Comparison of ENCODE assay signal across 30 cellular contexts in genomic region chr1:115447672-115448071, GRCh38.
"Had no signal": no experiment of that assay in that cellular context is flagged by ENCODE, and none has a peak within 500 bp of the region (broad histone marks: within the 10 kb centered on the region; RNA-seq: fewer than 3 reads in every experiment).

No MANE protein-coding gene starts in this region.

- ATAC-seq: activated CD4-positive, CD25-positive, alpha-beta regulatory T cell treated with anti-CD3 and anti-CD28 coated beads, Interleukin-2, amount 50 U/mL, for 24 hours; activated CD8-positive, alpha-beta memory T cell treated with anti-CD3 and anti-CD28 coated beads, Interleukin-2, amount 10 ng/mL, durations not matched to agents 7 days and 5 days; activated CD8-positive, alpha-beta T cell treated with anti-CD3 and anti-CD28 coated beads, Interleukin-2, amount 10 ng/mL, durations not matched to agents 7 days and 5 days; activated naive CD4-positive, alpha-beta T cell treated with anti-CD3 and anti-CD28 coated beads, Interleukin-2, amount 50 U/mL, for 72 hours; esophagus mucosa; heart left ventricle; T-helper 17 cell had no signal

- H3K27me3 ChIP-seq: ascending aorta, breast epithelium, cardiac muscle cell, colonic mucosa, dorsolateral prefrontal cortex, heart left ventricle had no signal

- DNase-seq: activated B cell treated with CpG ODN at 0.5 μM for 24 hours; activated CD4-positive, alpha-beta memory T cell treated with anti-CD3 and anti-CD28 coated beads for 36 hours; activated CD4-positive, alpha-beta T cell treated with anti-CD3 and anti-CD28 coated beads, Interleukin-2, amount 10 ng/mL, durations not matched to agents 24 days and 14 days; activated CD8-positive, alpha-beta memory T cell treated with anti-CD3 and anti-CD28 coated beads, Interleukin-2, amount 10 ng/mL, durations not matched to agents 7 days and 5 days; activated CD8-positive, alpha-beta memory T cell treated with anti-CD3 and anti-CD28 coated beads, Interleukin-2, amount 50 U/mL, for 4 hours; activated CD8-positive, alpha-beta T cell treated with anti-CD3 and anti-CD28 coated beads, Interleukin-2, amount 10 ng/mL, durations not matched to agents 7 days and 5 days; activated gamma-delta T cell; activated naive CD4-positive, alpha-beta T cell; activated naive CD4-positive, alpha-beta T cell treated with anti-CD3 and anti-CD28 coated beads, Interleukin-2, amount 10 ng/mL, durations not matched to agents 7 days and 5 days; activated naive CD8-positive, alpha-beta T cell treated with anti-CD3 and anti-CD28 coated beads, Interleukin-2, amount 10 ng/mL, durations not matched to agents 7 days and 5 days; activated T-cell treated with anti-CD3 and anti-CD28 coated beads, Interleukin-2, amount 50 U/mL, for 1 hour; activated T-cell treated with anti-CD3 and anti-CD28 coated beads, Interleukin-2, amount 50 U/mL, for 48 hours; central memory CD4-positive, alpha-beta T cell; cerebellar nuclear complex; colonic mucosa; dorsolateral prefrontal cortex; effector memory CD4-positive, alpha-beta T cell; foreskin fibroblast; glutamatergic neuron; heart left ventricle; T-helper 1 cell; T-helper 17 cell; T1000; WERI-Rb-1 had no signal

- H3K4me3 ChIP-seq: ascending aorta, breast epithelium, cardiac muscle cell, colonic mucosa, dorsolateral prefrontal cortex, heart left ventricle had no signal

- H3K36me3 ChIP-seq: ascending aorta, breast epithelium, cardiac muscle cell, colonic mucosa, heart left ventricle, WERI-Rb-1 had no signal

- H3K9me3 ChIP-seq: ascending aorta, breast epithelium, colonic mucosa had no signal

- H3K4me1 ChIP-seq: ascending aorta, breast epithelium, colonic mucosa had no signal

- H3K27ac ChIP-seq: ascending aorta, breast epithelium, cardiac muscle cell, colonic mucosa, dorsolateral prefrontal cortex, heart left ventricle, WERI-Rb-1 had no signal
